In the genomic region with DNA sequence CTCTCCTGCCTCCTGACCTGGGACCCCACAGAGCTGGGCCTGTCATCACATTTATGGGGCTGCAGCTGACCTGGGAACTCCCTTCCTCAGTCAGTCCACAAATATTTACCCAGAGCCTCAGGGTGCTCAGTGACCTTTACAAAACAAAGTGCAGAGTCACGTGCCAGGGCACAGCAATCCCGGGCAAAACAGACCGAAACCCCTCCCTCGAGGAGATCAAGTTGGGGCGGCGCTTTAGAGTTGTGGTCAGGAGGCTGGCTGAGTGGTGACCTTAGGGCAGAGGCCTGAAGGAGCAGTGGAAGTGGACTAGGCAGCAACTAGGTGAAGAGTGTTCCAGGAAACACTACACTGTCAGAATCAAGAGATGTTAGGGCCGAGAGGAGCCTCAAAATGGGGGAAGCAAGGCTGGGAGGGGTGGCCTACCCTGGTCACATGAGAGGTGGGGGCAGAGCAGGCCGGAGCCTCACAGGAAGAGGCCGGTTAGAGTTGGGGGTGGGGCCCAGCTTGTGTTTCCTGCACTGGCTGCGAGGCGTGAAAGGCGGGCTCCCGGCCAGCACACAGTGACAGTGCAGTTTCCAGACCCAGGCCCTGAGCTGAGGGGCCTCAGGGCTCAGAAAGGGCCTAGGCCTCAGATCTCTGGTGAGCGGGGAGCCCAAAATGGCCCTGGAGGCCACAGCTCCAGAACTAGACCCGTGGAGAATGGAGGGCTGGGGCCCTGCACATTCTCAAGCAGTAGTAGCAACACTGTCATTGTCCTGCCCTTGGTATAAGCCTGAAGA, we compare ENCODE assay signal across 1 cellular context.
TF ChIP-seq lines count a peak whose summit lies in the region.

No MANE protein-coding gene starts in this region.

TF ChIP-seq in HEK293, 187 proteins besides CTCF, POLR2A, EP300 and RAD21 (continued from another document and continues in another):
- no peak for TF ChIP-seq ZNF112 (tag by site-specific recombination; IDR thresholded peaks at IDR 0.05)
- TF ChIP-seq ZNF140 (tag by site-specific recombination; IDR thresholded peaks at IDR 0.05) = no peak
- TF ChIP-seq ZNF16 (tag by site-specific recombination; IDR thresholded peaks at IDR 0.05; ENCODE audit: low read depth) = no peak
- no peak; the same call in 1 of the 2 replicates for TF ChIP-seq YY2 (tag by site-specific recombination; IDR thresholded peaks at IDR 0.05)
- TF ChIP-seq, protein P1, sequence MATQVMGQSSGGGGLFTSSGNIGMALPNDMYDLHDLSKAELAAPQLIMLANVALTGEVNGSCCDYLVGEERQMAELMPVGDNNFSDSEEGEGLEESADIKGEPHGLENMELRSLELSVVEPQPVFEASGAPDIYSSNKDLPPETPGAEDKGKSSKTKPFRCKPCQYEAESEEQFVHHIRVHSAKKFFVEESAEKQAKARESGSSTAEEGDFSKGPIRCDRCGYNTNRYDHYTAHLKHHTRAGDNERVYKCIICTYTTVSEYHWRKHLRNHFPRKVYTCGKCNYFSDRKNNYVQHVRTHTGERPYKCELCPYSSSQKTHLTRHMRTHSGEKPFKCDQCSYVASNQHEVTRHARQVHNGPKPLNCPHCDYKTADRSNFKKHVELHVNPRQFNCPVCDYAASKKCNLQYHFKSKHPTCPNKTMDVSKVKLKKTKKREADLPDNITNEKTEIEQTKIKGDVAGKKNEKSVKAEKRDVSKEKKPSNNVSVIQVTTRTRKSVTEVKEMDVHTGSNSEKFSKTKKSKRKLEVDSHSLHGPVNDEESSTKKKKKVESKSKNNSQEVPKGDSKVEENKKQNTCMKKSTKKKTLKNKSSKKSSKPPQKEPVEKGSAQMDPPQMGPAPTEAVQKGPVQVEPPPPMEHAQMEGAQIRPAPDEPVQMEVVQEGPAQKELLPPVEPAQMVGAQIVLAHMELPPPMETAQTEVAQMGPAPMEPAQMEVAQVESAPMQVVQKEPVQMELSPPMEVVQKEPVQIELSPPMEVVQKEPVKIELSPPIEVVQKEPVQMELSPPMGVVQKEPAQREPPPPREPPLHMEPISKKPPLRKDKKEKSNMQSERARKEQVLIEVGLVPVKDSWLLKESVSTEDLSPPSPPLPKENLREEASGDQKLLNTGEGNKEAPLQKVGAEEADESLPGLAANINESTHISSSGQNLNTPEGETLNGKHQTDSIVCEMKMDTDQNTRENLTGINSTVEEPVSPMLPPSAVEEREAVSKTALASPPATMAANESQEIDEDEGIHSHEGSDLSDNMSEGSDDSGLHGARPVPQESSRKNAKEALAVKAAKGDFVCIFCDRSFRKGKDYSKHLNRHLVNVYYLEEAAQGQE (tag by site-specific recombination; IDR thresholded peaks at IDR 0.05) = no peak
- TF ChIP-seq, protein P2, sequence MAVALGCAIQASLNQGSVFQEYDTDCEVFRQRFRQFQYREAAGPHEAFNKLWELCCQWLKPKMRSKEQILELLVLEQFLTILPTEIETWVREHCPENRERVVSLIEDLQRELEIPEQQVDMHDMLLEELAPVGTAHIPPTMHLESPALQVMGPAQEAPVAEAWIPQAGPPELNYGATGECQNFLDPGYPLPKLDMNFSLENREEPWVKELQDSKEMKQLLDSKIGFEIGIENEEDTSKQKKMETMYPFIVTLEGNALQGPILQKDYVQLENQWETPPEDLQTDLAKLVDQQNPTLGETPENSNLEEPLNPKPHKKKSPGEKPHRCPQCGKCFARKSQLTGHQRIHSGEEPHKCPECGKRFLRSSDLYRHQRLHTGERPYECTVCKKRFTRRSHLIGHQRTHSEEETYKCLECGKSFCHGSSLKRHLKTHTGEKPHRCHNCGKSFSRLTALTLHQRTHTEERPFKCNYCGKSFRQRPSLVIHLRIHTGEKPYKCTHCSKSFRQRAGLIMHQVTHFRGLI (tag by site-specific recombination; IDR thresholded peaks at IDR 0.05) = no peak
- no peak for TF ChIP-seq KLF7 (tag by site-specific recombination; IDR thresholded peaks at IDR 0.05; ENCODE audit: borderline replicate concordance)
- no peak for TF ChIP-seq ZNF791 (tag by site-specific recombination; IDR thresholded peaks at IDR 0.05)
- TF ChIP-seq ZNF626 (tag by site-specific recombination; IDR thresholded peaks at IDR 0.05) = no peak
- no peak for TF ChIP-seq ZNF169 (tag by site-specific recombination; IDR thresholded peaks at IDR 0.05)
- TF ChIP-seq ZNF560 (tag by site-specific recombination; IDR thresholded peaks at IDR 0.05; ENCODE audit: borderline replicate concordance) = no peak
- no peak for TF ChIP-seq HOXA7 (CRISPR knock-in tag; IDR thresholded peaks at IDR 0.05; ENCODE audit: borderline replicate concordance)
- TF ChIP-seq, protein P3, sequence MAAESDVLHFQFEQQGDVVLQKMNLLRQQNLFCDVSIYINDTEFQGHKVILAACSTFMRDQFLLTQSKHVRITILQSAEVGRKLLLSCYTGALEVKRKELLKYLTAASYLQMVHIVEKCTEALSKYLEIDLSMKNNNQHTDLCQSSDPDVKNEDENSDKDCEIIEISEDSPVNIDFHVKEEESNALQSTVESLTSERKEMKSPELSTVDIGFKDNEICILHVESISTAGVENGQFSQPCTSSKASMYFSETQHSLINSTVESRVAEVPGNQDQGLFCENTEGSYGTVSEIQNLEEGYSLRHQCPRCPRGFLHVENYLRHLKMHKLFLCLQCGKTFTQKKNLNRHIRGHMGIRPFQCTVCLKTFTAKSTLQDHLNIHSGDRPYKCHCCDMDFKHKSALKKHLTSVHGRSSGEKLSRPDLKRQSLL (tag by site-specific recombination; IDR thresholded peaks at IDR 0.05) = peak; percentile 63; the same call in 1 of the 2 replicates
- no peak for TF ChIP-seq ZNF433 (tag by site-specific recombination; IDR thresholded peaks at IDR 0.05; ENCODE audit: low read depth)
- peak; percentile 97 for TF ChIP-seq ZBTB8A (tag by site-specific recombination; IDR thresholded peaks at IDR 0.05)
- TF ChIP-seq ZNF311 (tag by site-specific recombination; IDR thresholded peaks at IDR 0.05; ENCODE audit: borderline replicate concordance) = no peak
- TF ChIP-seq, protein P4, sequence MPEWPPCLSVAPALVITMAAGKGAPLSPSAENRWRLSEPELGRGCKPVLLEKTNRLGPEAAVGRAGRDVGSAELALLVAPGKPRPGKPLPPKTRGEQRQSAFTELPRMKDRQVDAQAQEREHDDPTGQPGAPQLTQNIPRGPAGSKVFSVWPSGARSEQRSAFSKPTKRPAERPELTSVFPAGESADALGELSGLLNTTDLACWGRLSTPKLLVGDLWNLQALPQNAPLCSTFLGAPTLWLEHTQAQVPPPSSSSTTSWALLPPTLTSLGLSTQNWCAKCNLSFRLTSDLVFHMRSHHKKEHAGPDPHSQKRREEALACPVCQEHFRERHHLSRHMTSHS (tag by site-specific recombination; IDR thresholded peaks at IDR 0.05) = no peak
- TF ChIP-seq, protein P5, sequence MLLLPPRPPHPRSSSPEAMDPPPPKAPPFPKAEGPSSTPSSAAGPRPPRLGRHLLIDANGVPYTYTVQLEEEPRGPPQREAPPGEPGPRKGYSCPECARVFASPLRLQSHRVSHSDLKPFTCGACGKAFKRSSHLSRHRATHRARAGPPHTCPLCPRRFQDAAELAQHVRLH (tag by site-specific recombination; IDR thresholded peaks at IDR 0.05) = peak; percentile 97
- peak; percentile 41 for TF ChIP-seq ZFHX2 (tag by site-specific recombination; conservative IDR thresholded peaks at IDR 0.05)
- TF ChIP-seq, protein P6, sequence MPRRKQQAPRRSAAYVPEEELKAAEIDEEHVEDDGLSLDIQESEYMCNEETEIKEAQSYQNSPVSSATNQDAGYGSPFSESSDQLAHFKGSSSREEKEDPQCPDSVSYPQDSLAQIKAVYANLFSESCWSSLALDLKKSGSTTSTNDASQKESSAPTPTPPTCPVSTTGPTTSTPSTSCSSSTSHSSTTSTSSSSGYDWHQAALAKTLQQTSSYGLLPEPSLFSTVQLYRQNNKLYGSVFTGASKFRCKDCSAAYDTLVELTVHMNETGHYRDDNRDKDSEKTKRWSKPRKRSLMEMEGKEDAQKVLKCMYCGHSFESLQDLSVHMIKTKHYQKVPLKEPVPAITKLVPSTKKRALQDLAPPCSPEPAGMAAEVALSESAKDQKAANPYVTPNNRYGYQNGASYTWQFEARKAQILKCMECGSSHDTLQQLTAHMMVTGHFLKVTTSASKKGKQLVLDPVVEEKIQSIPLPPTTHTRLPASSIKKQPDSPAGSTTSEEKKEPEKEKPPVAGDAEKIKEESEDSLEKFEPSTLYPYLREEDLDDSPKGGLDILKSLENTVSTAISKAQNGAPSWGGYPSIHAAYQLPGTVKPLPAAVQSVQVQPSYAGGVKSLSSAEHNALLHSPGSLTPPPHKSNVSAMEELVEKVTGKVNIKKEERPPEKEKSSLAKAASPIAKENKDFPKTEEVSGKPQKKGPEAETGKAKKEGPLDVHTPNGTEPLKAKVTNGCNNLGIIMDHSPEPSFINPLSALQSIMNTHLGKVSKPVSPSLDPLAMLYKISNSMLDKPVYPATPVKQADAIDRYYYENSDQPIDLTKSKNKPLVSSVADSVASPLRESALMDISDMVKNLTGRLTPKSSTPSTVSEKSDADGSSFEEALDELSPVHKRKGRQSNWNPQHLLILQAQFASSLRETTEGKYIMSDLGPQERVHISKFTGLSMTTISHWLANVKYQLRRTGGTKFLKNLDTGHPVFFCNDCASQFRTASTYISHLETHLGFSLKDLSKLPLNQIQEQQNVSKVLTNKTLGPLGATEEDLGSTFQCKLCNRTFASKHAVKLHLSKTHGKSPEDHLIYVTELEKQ (tag by site-specific recombination; IDR thresholded peaks at IDR 0.05; ENCODE audit: borderline replicate concordance) = no peak
- TF ChIP-seq, protein P7, sequence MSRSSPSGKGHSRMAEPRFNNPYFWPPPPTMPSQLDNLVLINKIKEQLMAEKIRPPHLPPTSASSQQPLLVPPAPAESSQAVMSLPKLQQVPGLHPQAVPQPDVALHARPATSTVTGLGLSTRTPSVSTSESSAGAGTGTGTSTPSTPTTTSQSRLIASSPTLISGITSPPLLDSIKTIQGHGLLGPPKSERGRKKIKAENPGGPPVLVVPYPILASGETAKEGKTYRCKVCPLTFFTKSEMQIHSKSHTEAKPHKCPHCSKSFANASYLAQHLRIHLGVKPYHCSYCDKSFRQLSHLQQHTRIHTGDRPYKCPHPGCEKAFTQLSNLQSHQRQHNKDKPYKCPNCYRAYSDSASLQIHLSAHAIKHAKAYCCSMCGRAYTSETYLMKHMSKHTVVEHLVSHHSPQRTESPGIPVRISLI (tag by site-specific recombination; IDR thresholded peaks at IDR 0.05) = no peak
- TF ChIP-seq ZNF529 (tag by site-specific recombination; IDR thresholded peaks at IDR 0.05; ENCODE audit: insufficient replicate concordance) = no peak
- TF ChIP-seq, protein P8, sequence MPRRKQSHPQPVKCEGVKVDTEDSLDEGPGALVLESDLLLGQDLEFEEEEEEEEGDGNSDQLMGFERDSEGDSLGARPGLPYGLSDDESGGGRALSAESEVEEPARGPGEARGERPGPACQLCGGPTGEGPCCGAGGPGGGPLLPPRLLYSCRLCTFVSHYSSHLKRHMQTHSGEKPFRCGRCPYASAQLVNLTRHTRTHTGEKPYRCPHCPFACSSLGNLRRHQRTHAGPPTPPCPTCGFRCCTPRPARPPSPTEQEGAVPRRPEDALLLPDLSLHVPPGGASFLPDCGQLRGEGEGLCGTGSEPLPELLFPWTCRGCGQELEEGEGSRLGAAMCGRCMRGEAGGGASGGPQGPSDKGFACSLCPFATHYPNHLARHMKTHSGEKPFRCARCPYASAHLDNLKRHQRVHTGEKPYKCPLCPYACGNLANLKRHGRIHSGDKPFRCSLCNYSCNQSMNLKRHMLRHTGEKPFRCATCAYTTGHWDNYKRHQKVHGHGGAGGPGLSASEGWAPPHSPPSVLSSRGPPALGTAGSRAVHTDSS (tag by site-specific recombination; IDR thresholded peaks at IDR 0.05) = no peak
- no peak for TF ChIP-seq ZNF585B (tag by site-specific recombination; IDR thresholded peaks at IDR 0.05)
- TF ChIP-seq ZNF792 (tag by site-specific recombination; IDR thresholded peaks at IDR 0.05) = no peak
- TF ChIP-seq KLF9 (tag by site-specific recombination; IDR thresholded peaks at IDR 0.05; ENCODE audit: low read depth) = peak; percentile 70; the same call in 1 of the 2 replicates
- TF ChIP-seq ZFP3 (tag by site-specific recombination; IDR thresholded peaks at IDR 0.05; ENCODE audit: low read depth) = no peak
- peak; percentile 9; the same call in 1 of the 2 replicates for TF ChIP-seq OVOL3 (tag by site-specific recombination; IDR thresholded peaks at IDR 0.05)
- TF ChIP-seq ZNF184 (tag by site-specific recombination; IDR thresholded peaks at IDR 0.05) = no peak
- no peak for TF ChIP-seq ZNF48 (tag by site-specific recombination; IDR thresholded peaks at IDR 0.05)
- TF ChIP-seq OSR2 (tag by site-specific recombination; IDR thresholded peaks at IDR 0.05) = peak; percentile 20; the same call in 1 of the 2 replicates
- peak; percentile 68 for TF ChIP-seq ZNF629 (tag by site-specific recombination; IDR thresholded peaks at IDR 0.05)
- no peak for TF ChIP-seq ZNF549 (tag by site-specific recombination; IDR thresholded peaks at IDR 0.05)
- peak; percentile 77 for TF ChIP-seq ZNF146 (tag by site-specific recombination; IDR thresholded peaks at IDR 0.05)
- TF ChIP-seq SCRT1 (tag by site-specific recombination; IDR thresholded peaks at IDR 0.05; ENCODE audit: borderline replicate concordance) = no peak
- peak; percentile 51; the same call in 1 of the 2 replicates for TF ChIP-seq ZBTB20 (tag by site-specific recombination; IDR thresholded peaks at IDR 0.05)
- no peak for TF ChIP-seq ZNF248 (tag by site-specific recombination; IDR thresholded peaks at IDR 0.05)
- TF ChIP-seq KLF16 (tag by site-specific recombination; IDR thresholded peaks at IDR 0.05) = peak; percentile 70; the same call in 1 of the 2 replicates
- no peak for TF ChIP-seq ZNF514 (tag by site-specific recombination; IDR thresholded peaks at IDR 0.05)
- no peak for TF ChIP-seq GLI4 (tag by site-specific recombination; IDR thresholded peaks at IDR 0.05)
- TF ChIP-seq ZFP41 (tag by site-specific recombination; IDR thresholded peaks at IDR 0.05; ENCODE audit: borderline replicate concordance) = no peak
- TF ChIP-seq ZFP69B (tag by site-specific recombination; IDR thresholded peaks at IDR 0.05) = peak; percentile 97
- TF ChIP-seq ZNF658 (tag by site-specific recombination; IDR thresholded peaks at IDR 0.05) = no peak
- TF ChIP-seq, protein P9, sequence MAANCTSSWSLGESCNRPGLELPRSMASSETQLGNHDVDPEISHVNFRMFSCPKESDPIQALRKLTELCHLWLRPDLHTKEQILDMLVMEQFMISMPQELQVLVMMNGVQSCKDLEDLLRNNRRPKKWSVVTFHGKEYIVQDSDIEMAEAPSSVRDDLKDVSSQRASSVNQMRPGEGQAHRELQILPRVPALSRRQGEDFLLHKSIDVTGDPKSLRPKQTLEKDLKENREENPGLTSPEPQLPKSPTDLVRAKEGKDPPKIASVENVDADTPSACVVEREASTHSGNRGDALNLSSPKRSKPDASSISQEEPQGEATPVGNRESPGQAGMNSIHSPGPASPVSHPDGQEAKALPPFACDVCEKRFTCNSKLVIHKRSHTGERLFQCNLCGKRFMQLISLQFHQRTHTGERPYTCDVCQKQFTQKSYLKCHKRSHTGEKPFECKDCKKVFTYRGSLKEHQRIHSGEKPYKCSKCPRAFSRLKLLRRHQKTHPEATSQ (tag by site-specific recombination; IDR thresholded peaks at IDR 0.05) = no peak
- TF ChIP-seq ZNF521 (tag by site-specific recombination; IDR thresholded peaks at IDR 0.05) = no peak
- TF ChIP-seq ZNF175 (tag by site-specific recombination; IDR thresholded peaks at IDR 0.05) = no peak
